Comparison of ENCODE assay signal across 1 cellular context in genomic region chr4:184733654-184734524, GRCh38.
A peak's percentile ranks its signal among the peaks of the same experiment; 100 is the strongest.
TF ChIP-seq lines count a peak whose summit lies in the region.

TSS of gene CENPU (minus strand) at chr4:184734096. CDS start at chr4:184734062, 34 bp downstream.

TF ChIP-seq in HepG2, 621 proteins besides CTCF, POLR2A, EP300 and RAD21 (continued from another document and continues in another):
- TF ChIP-seq ZHX1 (CRISPR knock-in tag; IDR thresholded peaks at IDR 0.05; ENCODE audit: low read depth) (peak; percentile 83; the same call in 1 of the 2 replicates), ZNF513 (CRISPR knock-in tag; conservative IDR thresholded peaks at IDR 0.05) (no peak), IRF1 (CRISPR knock-in tag; IDR thresholded peaks at IDR 0.05; ENCODE audit: low read depth) (0 out of 2 replicates have a peak, but pooled peaks have one; percentile 25), ZFYVE20 (CRISPR knock-in tag; IDR thresholded peaks at IDR 0.05; ENCODE audit: borderline replicate concordance, low read depth) (0 out of 2 replicates have a peak, but pooled peaks have one; percentile 90), ZNF710 (CRISPR knock-in tag; IDR thresholded peaks at IDR 0.05; ENCODE audit: borderline replicate concordance) (peak; percentile 93), KDM5A (IDR thresholded peaks at IDR 0.05; ENCODE audit: borderline replicate concordance, low read length) (no peak; the same call in none of the 2 replicates), STAT5B (CRISPR knock-in tag; IDR thresholded peaks at IDR 0.05) (peak; percentile 38; the same call in 1 of the 2 replicates), CREM (IDR thresholded peaks at IDR 0.05) (peak; percentile 79), CREM (CRISPR knock-in tag; IDR thresholded peaks at IDR 0.05) (no peak), JUN (CRISPR knock-in tag; IDR thresholded peaks at IDR 0.05) (peak; percentile 76; the same call in 1 of the 2 replicates), CREBL2 (CRISPR knock-in tag; IDR thresholded peaks at IDR 0.05; ENCODE audit: borderline replicate concordance) (peak; percentile 61; the same call in 1 of the 2 replicates), ZNF569 (CRISPR knock-in tag; IDR thresholded peaks at IDR 0.05; ENCODE audit: borderline replicate concordance) (0 out of 2 replicates have a peak, but pooled peaks have one; percentile 57), ZKSCAN1 (IDR thresholded peaks at IDR 0.05; ENCODE audit: low read length) (0 out of 2 replicates have a peak, but pooled peaks have one; percentile 60), ISX (CRISPR knock-in tag; conservative IDR thresholded peaks at IDR 0.05) (no peak; the same call in 1 of the 2 replicates), MTERF4 (CRISPR knock-in tag; IDR thresholded peaks at IDR 0.05) (peak; percentile 98; the same call in 1 of the 2 replicates), ZNF432 (CRISPR knock-in tag; IDR thresholded peaks at IDR 0.05; ENCODE audit: borderline replicate concordance) (no peak), ATF7-NPFF (CRISPR knock-in tag; IDR thresholded peaks at IDR 0.05; ENCODE audit: low read depth) (peak; percentile 99), SALL2 (CRISPR knock-in tag; IDR thresholded peaks at IDR 0.05) (peak; percentile 96), DBP (CRISPR knock-in tag; IDR thresholded peaks at IDR 0.05; ENCODE audit: not compliant biosample characterization) (peak; percentile 20), ELF4 (CRISPR knock-in tag; IDR thresholded peaks at IDR 0.05; ENCODE audit: borderline replicate concordance) (peak; percentile 94; the same call in 1 of the 2 replicates), NR3C1 (CRISPR knock-in tag; IDR thresholded peaks at IDR 0.05) (no peak), HOXA5 (CRISPR knock-in tag; IDR thresholded peaks at IDR 0.05) (peak; percentile 95), HOXA9 (CRISPR knock-in tag; IDR thresholded peaks at IDR 0.05; ENCODE audit: borderline replicate concordance) (peak; percentile 88), ZNF605 (CRISPR knock-in tag; IDR thresholded peaks at IDR 0.05) (peak; percentile 99), NKX3-1 (CRISPR knock-in tag; IDR thresholded peaks at IDR 0.05) (peak; percentile 78), HINFP (CRISPR knock-in tag; IDR thresholded peaks at IDR 0.05; ENCODE audit: low read depth) (peak; percentile 94), ZNF672 (CRISPR knock-in tag; IDR thresholded peaks at IDR 0.05) (0 out of 2 replicates have a peak, but pooled peaks have one; percentile 43), MYC (CRISPR knock-in tag; IDR thresholded peaks at IDR 0.05; ENCODE audit: borderline replicate concordance) (peak; percentile 96), ZNF800 (CRISPR knock-in tag; IDR thresholded peaks at IDR 0.05) (peak; percentile 84), CENPX (CRISPR knock-in tag; IDR thresholded peaks at IDR 0.05) (no peak), ZMYM3 (CRISPR knock-in tag; IDR thresholded peaks at IDR 0.05) (peak; percentile 86), CCDC6 (CRISPR knock-in tag; IDR thresholded peaks at IDR 0.05) (peak; percentile 98), ZBED4 (CRISPR knock-in tag; IDR thresholded peaks at IDR 0.05; ENCODE audit: borderline replicate concordance) (peak; percentile 91; the same call in 1 of the 2 replicates), ZFP36L1 (CRISPR knock-in tag; IDR thresholded peaks at IDR 0.05) (peak; percentile 99), FOXP1 (IDR thresholded peaks at IDR 0.05) (peak; percentile 46; the same call in 1 of the 2 replicates), FOXP1 (CRISPR knock-in tag; IDR thresholded peaks at IDR 0.05) (peak; percentile 69), ZNF224 (CRISPR knock-in tag; IDR thresholded peaks at IDR 0.05) (peak; percentile 91), ZNF350 (CRISPR knock-in tag; IDR thresholded peaks at IDR 0.05; ENCODE audit: borderline replicate concordance, low read depth) (peak; percentile 99)
